In the genomic region with DNA sequence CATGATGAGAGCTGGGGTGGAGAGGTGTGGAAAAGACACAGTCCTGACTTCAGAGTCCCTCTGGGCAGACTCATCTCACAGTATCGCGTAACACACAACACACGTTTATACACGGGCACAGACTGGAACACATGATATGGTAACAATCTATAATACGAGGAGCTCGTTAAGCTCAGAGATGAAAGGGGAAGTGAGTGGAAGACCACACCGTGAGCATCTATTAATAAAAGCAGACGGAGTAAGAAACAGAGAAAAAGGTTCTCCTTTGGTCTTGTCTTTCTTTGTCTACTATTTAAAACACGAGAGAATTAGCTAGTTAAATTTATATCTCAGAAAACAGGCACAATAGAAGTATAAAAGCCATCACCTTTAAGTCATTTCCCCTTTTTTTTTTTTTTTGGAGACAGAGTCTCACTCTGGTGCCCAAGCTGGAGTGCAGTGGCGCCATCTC, we compare ENCODE assay signal across 8 cellular contexts. TPM values are rescaled to one million over a fixed set of nuclear protein-coding genes. Genes with fewer than 3 reads are reported as not detected.
A peak's percentile ranks its signal among the peaks of the same experiment; 100 is the strongest.
DNase-seq lines count a peak whose midpoint lies in the region; ATAC-seq lines count a peak whose summit lies in the region.

No MANE protein-coding gene starts in this region.

- peaks cover 100% of the 10 kb centered on the region for H3K4me1 Mint-ChIP-seq in activated T-cell treated with anti-CD3 and anti-CD28 coated beads, Interleukin-2, amount 50 U/mL, for 72 hours (ENCODE audit: low read depth)
- peaks cover 91% of the 10 kb centered on the region for H3K4me1 Mint-ChIP-seq in activated naive CD8-positive, alpha-beta T cell (ENCODE audit: low read depth)
- peaks cover 96% of the 10 kb centered on the region for H3K4me1 Mint-ChIP-seq in stimulated activated naive CD8-positive, alpha-beta T cell treated with anti-CD3 and anti-CD28 coated beads, Interleukin-15, Interleukin-2, amounts not matched to agents 100 ng/mL and 50 ng/mL, for 24 hours (ENCODE audit: low read depth)

- no peaks in the 10 kb centered on the region for H3K9me3 Mint-ChIP-seq in activated T-cell treated with anti-CD3 and anti-CD28 coated beads, Interleukin-2, amount 50 U/mL, for 72 hours
- H3K9me3 Mint-ChIP-seq in activated naive CD8-positive, alpha-beta T cell (ENCODE audit: low read depth), result no peaks in the 10 kb centered on the region
- no peaks in the 10 kb centered on the region for H3K9me3 Mint-ChIP-seq in stimulated activated naive CD8-positive, alpha-beta T cell treated with anti-CD3 and anti-CD28 coated beads, Interleukin-15, Interleukin-2, amounts not matched to agents 100 ng/mL and 50 ng/mL, for 24 hours

- no peaks in the 10 kb centered on the region for H3K27me3 Mint-ChIP-seq in activated T-cell treated with anti-CD3 and anti-CD28 coated beads, Interleukin-2, amount 50 U/mL, for 72 hours (ENCODE audit: low read depth)
- H3K27me3 Mint-ChIP-seq in activated naive CD8-positive, alpha-beta T cell, result no peaks in the 10 kb centered on the region
- H3K27me3 Mint-ChIP-seq in stimulated activated naive CD8-positive, alpha-beta T cell treated with anti-CD3 and anti-CD28 coated beads, Interleukin-15, Interleukin-2, amounts not matched to agents 100 ng/mL and 50 ng/mL, for 24 hours, result no peaks in the 10 kb centered on the region

- ATAC-seq in activated T-cell treated with anti-CD3 and anti-CD28 coated beads, Interleukin-2, amount 50 U/mL, for 72 hours (replicated peaks in 1 of 2), result peak; percentile 55 to 57
- peak; percentile 64 for ATAC-seq in HG03432 (IDR thresholded peaks at IDR 0.05; ENCODE audit: unreplicated experiment)

- H3K27ac Mint-ChIP-seq in activated T-cell treated with anti-CD3 and anti-CD28 coated beads, Interleukin-2, amount 50 U/mL, for 72 hours, result no peak overlapping the region
- peak overlapping the region; percentile 67 for H3K27ac Mint-ChIP-seq in activated naive CD8-positive, alpha-beta T cell
- peak overlapping the region; percentile 59 for H3K27ac Mint-ChIP-seq in stimulated activated naive CD8-positive, alpha-beta T cell treated with anti-CD3 and anti-CD28 coated beads, Interleukin-15, Interleukin-2, amounts not matched to agents 100 ng/mL and 50 ng/mL, for 24 hours

- DNase-seq in activated T-cell treated with anti-CD3 and anti-CD28 coated beads, Interleukin-2, amount 50 U/mL, for 72 hours, result no peak
- no peak for DNase-seq in activated T-cell treated with anti-CD3 and anti-CD28 coated beads, Interleukin-2, amount 50 U/mL, for 1 hour
- DNase-seq in AG20443 (ENCODE audit: low spot score) (no peak), SKM-1 (lab: John Stamatoyannopoulos, UW; ENCODE audit: unreplicated experiment) (no peak), NCI-H1417 (lab: John Stamatoyannopoulos, UW) (no peak)

- H3K36me3 Mint-ChIP-seq in activated T-cell treated with anti-CD3 and anti-CD28 coated beads, Interleukin-2, amount 50 U/mL, for 72 hours (ENCODE audit: insufficient read depth in 2 of 2), result peaks cover 2 to 20% of the 10 kb centered on the region in 2 donors
- H3K36me3 Mint-ChIP-seq in activated naive CD8-positive, alpha-beta T cell, result peaks cover 6% of the 10 kb centered on the region
- H3K36me3 Mint-ChIP-seq in stimulated activated naive CD8-positive, alpha-beta T cell treated with anti-CD3 and anti-CD28 coated beads, Interleukin-15, Interleukin-2, amounts not matched to agents 100 ng/mL and 50 ng/mL, for 24 hours (ENCODE audit: low read depth), result peaks cover 30% of the 10 kb centered on the region

- H3K4me3 Mint-ChIP-seq in activated T-cell treated with anti-CD3 and anti-CD28 coated beads, Interleukin-2, amount 50 U/mL, for 72 hours, result peak overlapping the region; percentile 31 to 53
- peak overlapping the region; percentile 68 for H3K4me3 Mint-ChIP-seq in activated naive CD8-positive, alpha-beta T cell
- H3K4me3 Mint-ChIP-seq in stimulated activated naive CD8-positive, alpha-beta T cell treated with anti-CD3 and anti-CD28 coated beads, Interleukin-15, Interleukin-2, amounts not matched to agents 100 ng/mL and 50 ng/mL, for 24 hours, result peak overlapping the region; percentile 12

RNA-seq across cellular contexts. Expression of a gene that starts 13.5 kb away (rescaled TPM):
- total RNA-seq in activated T-cell treated with anti-CD3 and anti-CD28 coated beads, Interleukin-2, amount 50 U/mL, for 72 hours, result 100 to 1,000 TPM; 204 to 215 TPM

RNA-seq across cellular contexts. Expression of a gene that starts 31.4 kb away (rescaled TPM):
- 10 to 100 TPM; 67.4 to 82.1 TPM for total RNA-seq in activated T-cell treated with anti-CD3 and anti-CD28 coated beads, Interleukin-2, amount 50 U/mL, for 72 hours

Comparison
In these comparisons a context has a peak if more than half of its experiments do, and no peak if none do; other contexts are left out.
1. H3K4me3 Mint-ChIP-seq: peak in every context shown above with its lines; median percentile 68 in activated naive CD8-positive, alpha-beta T cell; 42 in activated T-cell treated with anti-CD3 and anti-CD28 coated beads, Interleukin-2, amount 50 U/mL, for 72 hours; 12 in stimulated activated naive CD8-positive, alpha-beta T cell treated with anti-CD3 and anti-CD28 coated beads, Interleukin-15, Interleukin-2, amounts not matched to agents 100 ng/mL and 50 ng/mL, for 24 hours.